7 cellular contexts compared by ENCODE assay signal in genomic region chr1:1616838-1617237, GRCh38. TPM values are rescaled to one million over a fixed set of nuclear protein-coding genes. Genes with fewer than 3 reads are reported as not detected.
DNase-seq lines count a peak whose midpoint lies in the region; ATAC-seq and TF ChIP-seq lines count a peak whose summit lies in the region.
"Had no signal": no experiment of that assay in that cellular context is flagged by ENCODE, and none has a peak within 500 bp of the region (broad histone marks: within the 10 kb centered on the region; RNA-seq: fewer than 3 reads in every experiment).

No MANE protein-coding gene starts in this region.

- POLR2A ChIA-PET in activated CD4-positive, alpha-beta T cell treated with anti-CD3 and anti-CD28 coated beads for 36 hours (lab: Charles Lee), result no interaction called here

- intact Hi-C loops in activated CD4-positive, alpha-beta T cell treated with anti-CD3 and anti-CD28 coated beads for 36 hours (cut with DNase I, micrococcal nuclease), result loop anchor here in 1 of 2 experiments (10.0 kb wide), 1 partner anchor 342 kb away; the partner anchor contains the start of gene UBE2J2

- H3K36me3 Mint-ChIP-seq in activated CD4-positive, alpha-beta T cell treated with anti-CD3 and anti-CD28 coated beads for 36 hours (ENCODE audit: low read depth), result peaks cover 12% of the 10 kb centered on the region
- no peaks in the 10 kb centered on the region for H3K36me3 Mint-ChIP-seq in glutamatergic neuron (ENCODE audit: unreplicated experiment)

- no peak for TF ChIP-seq CTCF in glutamatergic neuron (IDR thresholded peaks at IDR 0.05; ENCODE audit: partially characterized antibody, unreplicated experiment)

- H3K9me3 Mint-ChIP-seq in activated CD4-positive, alpha-beta T cell treated with anti-CD3 and anti-CD28 coated beads for 36 hours (ENCODE audit: low read depth), result no peaks in the 10 kb centered on the region
- peaks cover 11% of the 10 kb centered on the region for H3K9me3 Mint-ChIP-seq in glutamatergic neuron (ENCODE audit: unreplicated experiment)

- no peaks in the 10 kb centered on the region for H3K9me3 ChIP-seq in thymus (ENCODE audit: control insufficient read depth)

- peaks cover 15% of the 10 kb centered on the region for H3K4me1 ChIP-seq in thymus (ENCODE audit: control insufficient read depth, insufficient read depth, low read length)

- H3K4me1 Mint-ChIP-seq in activated CD4-positive, alpha-beta T cell treated with anti-CD3 and anti-CD28 coated beads for 36 hours, result peaks cover 24% of the 10 kb centered on the region
- no peaks in the 10 kb centered on the region for H3K4me1 Mint-ChIP-seq in glutamatergic neuron (ENCODE audit: low read depth, unreplicated experiment)

- no peaks in the 10 kb centered on the region for H3K27me3 Mint-ChIP-seq in activated CD4-positive, alpha-beta T cell treated with anti-CD3 and anti-CD28 coated beads for 36 hours
- H3K27me3 Mint-ChIP-seq in glutamatergic neuron (ENCODE audit: unreplicated experiment), result peaks cover 16% of the 10 kb centered on the region

- CTCF ChIA-PET in activated CD4-positive, alpha-beta T cell treated with anti-CD3 and anti-CD28 coated beads for 36 hours (lab: Charles Lee), result interaction anchor here (0.6 to 1.4 kb wide), 2 partner anchors 13 to 232 kb away, joined by 3 to 5 read pairs; no protein-coding TSS in a partner anchor

- 91% methylated on average over 19 of the region's 19 CpGs for whole genome bisulfite sequencing in thymus

- no peak for DNase-seq in activated CD4-positive, alpha-beta T cell treated with anti-CD3 and anti-CD28 coated beads for 36 hours
- DNase-seq in activated CD4-positive, alpha-beta T cell treated with anti-CD3 and anti-CD28 coated beads, Interleukin-2, amount 50 U/mL, for 4 hours, result no peak
- DNase-seq in glutamatergic neuron, result no peak

- no peak overlapping the region for H3K27ac ChIP-seq in thymus (ENCODE audit: low read depth)

- ATAC-seq in activated CD4-positive, alpha-beta T cell treated with anti-CD3 and anti-CD28 coated beads for 36 hours, result no peak
- no peak for ATAC-seq in GM21381 (IDR thresholded peaks at IDR 0.05; ENCODE audit: unreplicated experiment)
- no peak for ATAC-seq in HG02870 (IDR thresholded peaks at IDR 0.05; ENCODE audit: unreplicated experiment)

- H3K27ac Mint-ChIP-seq in activated CD4-positive, alpha-beta T cell treated with anti-CD3 and anti-CD28 coated beads for 36 hours, result no peak overlapping the region
- no peak overlapping the region for H3K27ac Mint-ChIP-seq in glutamatergic neuron (ENCODE audit: unreplicated experiment)

- H3K36me3 ChIP-seq in thymus (ENCODE audit: control insufficient read depth, insufficient read depth), result peaks cover 4% of the 10 kb centered on the region

- no peaks in the 10 kb centered on the region for H3K27me3 ChIP-seq in thymus (ENCODE audit: control insufficient read depth, insufficient read depth)

- peak overlapping the region; percentile 97 for H3K4me3 ChIP-seq in thymus (ENCODE audit: low read length)

- H3K4me3 Mint-ChIP-seq in activated CD4-positive, alpha-beta T cell treated with anti-CD3 and anti-CD28 coated beads for 36 hours, result peak overlapping the region; percentile 75
- peak overlapping the region; percentile 85 for H3K4me3 Mint-ChIP-seq in glutamatergic neuron (ENCODE audit: unreplicated experiment)

RNA-seq across cellular contexts. Expression of gene MIB2, which starts 1.5 kb away (rescaled TPM):
- total RNA-seq in activated CD4-positive, alpha-beta T cell treated with anti-CD3 and anti-CD28 coated beads for 36 hours, result 10 to 100 TPM; 37.1 TPM
- 77.7 TPM for total RNA-seq in glutamatergic neuron (ENCODE audit: unreplicated experiment)
- 160 TPM for polyA plus RNA-seq in thymus

RNA-seq across cellular contexts. Expression of gene MMP23B, which starts 15.1 kb away (rescaled TPM):
- 1 to 10 TPM in 1 of 2 experiments, under 1 TPM in 1; 0.77 to 1.2 TPM for total RNA-seq in activated CD4-positive, alpha-beta T cell treated with anti-CD3 and anti-CD28 coated beads for 36 hours
- 162 TPM for total RNA-seq in glutamatergic neuron (ENCODE audit: unreplicated experiment)
- 2.7 TPM for polyA plus RNA-seq in thymus
- total RNA-seq: dermis blood vessel endothelial cell had no signal

RNA-seq across cellular contexts. Expression of gene FNDC10, which starts 16.9 kb away (rescaled TPM):
- total RNA-seq in activated CD4-positive, alpha-beta T cell treated with anti-CD3 and anti-CD28 coated beads for 36 hours, result 1 to 10 TPM; 1.7 to 1.9 TPM
- total RNA-seq in glutamatergic neuron (ENCODE audit: unreplicated experiment), result 11.9 TPM
- 0.80 TPM for polyA plus RNA-seq in thymus

RNA-seq across cellular contexts. Expression of gene CDK11B, which starts 42.0 kb away (rescaled TPM):
- total RNA-seq in activated CD4-positive, alpha-beta T cell treated with anti-CD3 and anti-CD28 coated beads for 36 hours, result 10 to 100 TPM; 36.3 to 38.8 TPM
- total RNA-seq in glutamatergic neuron (ENCODE audit: unreplicated experiment), result 32.7 TPM
- 35.6 TPM for polyA plus RNA-seq in thymus

RNA-seq across cellular contexts. Expression of gene SSU72, which starts 42.2 kb away (rescaled TPM):
- total RNA-seq in activated CD4-positive, alpha-beta T cell treated with anti-CD3 and anti-CD28 coated beads for 36 hours, result 100 to 1,000 TPM; 105 to 123 TPM
- 123 TPM for total RNA-seq in glutamatergic neuron (ENCODE audit: unreplicated experiment)
- polyA plus RNA-seq in thymus, result 109 TPM

Comparison
In these comparisons a context has a peak if more than half of its experiments do, and no peak if none do; other contexts are left out.
1. RNA of gene MMP23B, which starts 15.1 kb away (total RNA-seq): 162 TPM in glutamatergic neuron (single experiment); 0.77 to 1.2 TPM in activated CD4-positive, alpha-beta T cell treated with anti-CD3 and anti-CD28 coated beads for 36 hours; every median in the first group is over 10 times any median in the second.